ENCODE assay signal across 10 cellular contexts in the genomic region with DNA sequence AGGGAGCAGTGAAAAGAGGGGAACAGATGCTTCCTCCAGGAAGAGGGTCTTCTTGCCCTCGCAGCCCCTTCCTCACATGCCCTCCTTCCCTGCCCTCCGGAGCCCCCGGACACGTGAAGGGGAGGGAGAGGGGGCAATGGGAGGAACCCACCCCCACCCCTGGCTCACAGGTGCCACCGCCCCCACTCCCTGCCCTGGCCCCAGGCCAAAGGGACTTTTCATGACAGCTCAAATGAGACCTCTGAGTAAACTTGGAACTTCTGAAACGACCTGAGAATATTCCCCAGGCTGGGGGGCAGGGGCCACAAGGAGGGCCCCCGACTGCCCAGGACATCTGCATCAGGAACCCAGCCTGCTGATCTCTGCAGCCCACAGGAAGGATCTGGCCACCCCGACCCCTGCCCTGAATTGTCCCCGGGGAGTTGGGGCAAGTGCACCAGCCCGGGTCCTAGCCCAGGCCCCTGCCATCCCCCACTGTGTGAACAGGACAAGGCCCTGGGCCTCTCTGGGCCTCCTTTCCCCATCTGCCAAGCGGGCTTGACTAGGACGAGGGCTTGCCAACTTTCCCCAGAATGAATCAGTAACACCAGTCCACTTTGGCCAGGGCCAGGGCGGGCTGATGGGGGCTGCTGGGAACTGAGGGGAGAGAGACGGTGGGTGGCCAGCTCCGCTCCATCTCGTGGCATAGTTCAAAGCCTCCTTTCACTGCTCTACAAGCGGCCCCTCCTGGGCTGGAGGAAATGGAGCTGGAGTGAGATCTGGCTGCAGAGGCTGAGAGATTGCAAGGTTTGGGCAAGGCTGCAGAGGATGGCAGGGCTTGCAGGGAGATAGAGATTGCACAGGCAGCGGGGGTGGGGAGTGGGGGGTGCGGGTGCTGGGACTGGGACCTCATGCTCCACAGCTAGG. TPM values are rescaled to one million over a fixed set of nuclear protein-coding genes. Genes with fewer than 3 reads are reported as not detected.
DNase-seq lines count a peak whose midpoint lies in the region; ATAC-seq and TF ChIP-seq lines count a peak whose summit lies in the region.
"Had no signal": no experiment of that assay in that cellular context is flagged by ENCODE, and none has a peak within 500 bp of the region (broad histone marks: within the 10 kb centered on the region; RNA-seq: fewer than 3 reads in every experiment).

No MANE protein-coding gene starts in this region.

- intact Hi-C loops in CD8-positive, alpha-beta T cell (cut with DNase I, micrococcal nuclease), result no loop called here

- peaks cover 70% of the 10 kb centered on the region for H3K4me1 ChIP-seq in CD8-positive, alpha-beta T cell (ENCODE audit: insufficient read depth, low read length)

- no peaks in the 10 kb centered on the region for H3K9me3 Mint-ChIP-seq in CD8-positive, alpha-beta T cell
- H3K9me3 Mint-ChIP-seq in activated naive CD4-positive, alpha-beta T cell treated with anti-CD3 and anti-CD28 coated beads, Interleukin-2, amount 10 ng/mL, durations not matched to agents 7 days and 5 days, result no peaks in the 10 kb centered on the region
- peaks cover 8% of the 10 kb centered on the region for H3K9me3 Mint-ChIP-seq in mesothelial cell of epicardium

- H3K9ac ChIP-seq in SU-DHL-6 (ENCODE audit: low read length), result peak overlapping the region; percentile 21; the same call in 1 of the 2 replicates

- no peaks in the 10 kb centered on the region for H4K20me1 ChIP-seq in SU-DHL-6 (ENCODE audit: low read depth, low read length)

- no peak overlapping the region for H2AFZ ChIP-seq in SU-DHL-6 (ENCODE audit: low read depth, low read length, severe bottlenecking)

- no peak for ATAC-seq in CD8-positive, alpha-beta T cell
- no peak for ATAC-seq in HG03521 (IDR thresholded peaks at IDR 0.05; ENCODE audit: unreplicated experiment)

- peak overlapping the region; percentile 97 for H3K4me3 Mint-ChIP-seq in CD8-positive, alpha-beta T cell
- H3K4me3 Mint-ChIP-seq in activated naive CD4-positive, alpha-beta T cell treated with anti-CD3 and anti-CD28 coated beads, Interleukin-2, amount 10 ng/mL, durations not matched to agents 7 days and 5 days, result peak overlapping the region; percentile 99
- H3K4me3 Mint-ChIP-seq in mesothelial cell of epicardium, result no peak overlapping the region

- H3K9me3 ChIP-seq in CD8-positive, alpha-beta T cell (ENCODE audit: low read length), result no peaks in the 10 kb centered on the region
- H3K9me3 ChIP-seq in SU-DHL-6 (ENCODE audit: insufficient read depth, low read length), result no peaks in the 10 kb centered on the region

- peak overlapping the region; percentile 42 for H3K4me3 ChIP-seq in CD8-positive, alpha-beta T cell (ENCODE audit: low read depth, low read length)
- H3K4me3 ChIP-seq in SU-DHL-6 (ENCODE audit: insufficient read depth, low read length, poor library complexity, severe bottlenecking), result no peak overlapping the region

- peaks cover 6% of the 10 kb centered on the region for H3K36me3 ChIP-seq in CD8-positive, alpha-beta T cell (ENCODE audit: insufficient read depth, low read length)
- peaks cover 12% of the 10 kb centered on the region for H3K36me3 ChIP-seq in SU-DHL-6 (ENCODE audit: low read length)
- H3K36me3 ChIP-seq: brain microvascular endothelial cell had no signal

- peak overlapping the region; percentile 9 for H3K27ac ChIP-seq in CD8-positive, alpha-beta T cell (ENCODE audit: low read depth, low read length)
- H3K27ac ChIP-seq in SU-DHL-6 (ENCODE audit: low read depth, low read length), result peak overlapping the region; percentile 50
- H3K27ac ChIP-seq: brain microvascular endothelial cell had no signal

- H3K27ac Mint-ChIP-seq in CD8-positive, alpha-beta T cell, result peak overlapping the region; percentile 91
- H3K27ac Mint-ChIP-seq in activated naive CD4-positive, alpha-beta T cell treated with anti-CD3 and anti-CD28 coated beads, Interleukin-2, amount 10 ng/mL, durations not matched to agents 7 days and 5 days, result peak overlapping the region; percentile 82
- no peak overlapping the region for H3K27ac Mint-ChIP-seq in mesothelial cell of epicardium

- H3K27me3 Mint-ChIP-seq in CD8-positive, alpha-beta T cell (ENCODE audit: low read depth), result no peaks in the 10 kb centered on the region
- H3K27me3 Mint-ChIP-seq in activated naive CD4-positive, alpha-beta T cell treated with anti-CD3 and anti-CD28 coated beads, Interleukin-2, amount 10 ng/mL, durations not matched to agents 7 days and 5 days, result peaks cover 4% of the 10 kb centered on the region
- H3K27me3 Mint-ChIP-seq in mesothelial cell of epicardium (ENCODE audit: low read depth), result peaks cover 24% of the 10 kb centered on the region

- CTCF ChIA-PET in CD8-positive, alpha-beta T cell (lab: Charles Lee), result interaction anchor here (1.1 to 4.1 kb wide), 10 partner anchors 28 to 226 kb away, joined by 3 to 22 read pairs (median 6); no protein-coding TSS in a partner anchor
- CTCF ChIA-PET in activated naive CD4-positive, alpha-beta T cell treated with anti-CD3 and anti-CD28 coated beads, Interleukin-2, amount 10 ng/mL, durations not matched to agents 7 days and 5 days (lab: Charles Lee), result interaction anchor here (1.0 to 2.9 kb wide), 8 partner anchors 27 to 227 kb away, joined by 3 to 15 read pairs (median 6); no protein-coding TSS in a partner anchor

- H3K9me2 ChIP-seq in SU-DHL-6 (replicated peaks; ENCODE audit: insufficient read depth, low read length), result no peaks in the 10 kb centered on the region

- peak overlapping the region; percentile 45 for H3K4me2 ChIP-seq in SU-DHL-6 (ENCODE audit: low read depth, low read length, poor library complexity, severe bottlenecking)

- peaks cover 85% of the 10 kb centered on the region for H3K4me1 Mint-ChIP-seq in CD8-positive, alpha-beta T cell (ENCODE audit: low read depth)
- H3K4me1 Mint-ChIP-seq in activated naive CD4-positive, alpha-beta T cell treated with anti-CD3 and anti-CD28 coated beads, Interleukin-2, amount 10 ng/mL, durations not matched to agents 7 days and 5 days, result peaks cover 85% of the 10 kb centered on the region
- peaks cover 2% of the 10 kb centered on the region for H3K4me1 Mint-ChIP-seq in mesothelial cell of epicardium

- H3K27me3 ChIP-seq in CD8-positive, alpha-beta T cell (ENCODE audit: insufficient read depth, low read length), result no peaks in the 10 kb centered on the region
- H3K27me3 ChIP-seq in SU-DHL-6 (ENCODE audit: low read length), result no peaks in the 10 kb centered on the region
- H3K27me3 ChIP-seq: brain microvascular endothelial cell had no signal

- H3K36me3 Mint-ChIP-seq in CD8-positive, alpha-beta T cell, result peaks cover 58% of the 10 kb centered on the region
- peaks cover 56% of the 10 kb centered on the region for H3K36me3 Mint-ChIP-seq in activated naive CD4-positive, alpha-beta T cell treated with anti-CD3 and anti-CD28 coated beads, Interleukin-2, amount 10 ng/mL, durations not matched to agents 7 days and 5 days
- H3K36me3 Mint-ChIP-seq in mesothelial cell of epicardium, result no peaks in the 10 kb centered on the region

- DNase-seq in CD8-positive, alpha-beta T cell, result peak in 2 of 7 experiments; percentile 54 to 58
- peak; percentile 59 for DNase-seq in activated naive CD4-positive, alpha-beta T cell treated with anti-CD3 and anti-CD28 coated beads, Interleukin-2, amount 10 ng/mL, durations not matched to agents 7 days and 5 days
- DNase-seq in stimulated activated CD4-positive, alpha-beta T cell treated with anti-CD3 and anti-CD28 coated beads, Interleukin-12 subunit alpha, Interleukin-12 subunit beta, amount 100 ng/mL, for 4 hours, result peak; percentile 77
- DNase-seq in NCI-H146 (lab: John Stamatoyannopoulos, UW) (no peak), SIG-M5 (lab: John Stamatoyannopoulos, UW) (no peak), mesothelial cell of epicardium (ENCODE audit: low spot score in 2 of 2, unreplicated experiment in 2 of 2) (no peak)
- DNase-seq: brain microvascular endothelial cell, COR-L47 had no signal

- H3K79me2 ChIP-seq in SU-DHL-6 (ENCODE audit: insufficient read depth, low read length), result peaks cover 33% of the 10 kb centered on the region; the same call in 1 of the 2 replicates

- H3F3A ChIP-seq in SU-DHL-6 (ENCODE audit: insufficient read depth), result peaks cover 28% of the 10 kb centered on the region

- POLR2A ChIA-PET in CD8-positive, alpha-beta T cell (lab: Charles Lee), result interaction anchor here (0.5 to 10.4 kb wide), 14 partner anchors 7 to 180 kb away, joined by 3 to 76 read pairs (median 6); no protein-coding TSS in a partner anchor

- TF ChIP-seq CTCF in CD8-positive, alpha-beta T cell (IDR thresholded peaks at IDR 0.05), result no peak
- TF ChIP-seq CTCF in SU-DHL-6 (IDR thresholded peaks at IDR 0.05; ENCODE audit: insufficient read depth, low read length, poor library complexity, severe bottlenecking) (no peak), mesothelial cell of epicardium (IDR thresholded peaks at IDR 0.05; ENCODE audit: unreplicated experiment) (no peak)

RNA-seq across cellular contexts. Expression of gene IL21R, which starts 3.8 kb away (rescaled TPM):
- total RNA-seq in CD8-positive, alpha-beta T cell, result 100 to 1,000 TPM; 113 to 121 TPM
- 0.09 to 0.22 TPM (median 0.13 TPM) in 3 replicates for total RNA-seq in mesothelial cell of epicardium

Comparison
In these comparisons a context has a peak if more than half of its experiments do, and no peak if none do; other contexts are left out.
1. DNase-seq: peak in activated naive CD4-positive, alpha-beta T cell treated with anti-CD3 and anti-CD28 coated beads, Interleukin-2, amount 10 ng/mL, durations not matched to agents 7 days and 5 days (single experiment) and stimulated activated CD4-positive, alpha-beta T cell treated with anti-CD3 and anti-CD28 coated beads, Interleukin-12 subunit alpha, Interleukin-12 subunit beta, amount 100 ng/mL, for 4 hours (single experiment); none in NCI-H146 (single experiment), SIG-M5 (single experiment) and mesothelial cell of epicardium (0 of 2).
2. RNA of gene IL21R, which starts 3.8 kb away (total RNA-seq): 113 to 121 TPM in CD8-positive, alpha-beta T cell; 0.09 to 0.22 TPM in mesothelial cell of epicardium; every median in the first group is over 10 times any median in the second.